ENCODE assay signal across 8 cellular contexts in genomic region chr4:4524364-4524763, GRCh38.
DNase-seq lines count a peak whose midpoint lies in the region; ATAC-seq, FAIRE-seq and TF ChIP-seq lines count a peak whose summit lies in the region.

No MANE protein-coding gene starts in this region.

- no peak for FAIRE-seq in HTR-8/SVneo (lab: Jason Lieb, UNC)

- no peak overlapping the region for H3K4me3 ChIP-seq in AG04449 (ENCODE audit: low read depth, low read length)

- peak; percentile 3 for TF ChIP-seq CTCF in AG04449 (IDR thresholded peaks at IDR 0.05; ENCODE audit: insufficient read depth, low read length, missing control alignments)

- ATAC-seq in GM19035 (IDR thresholded peaks at IDR 0.05; ENCODE audit: unreplicated experiment) = peak; percentile 97
- ATAC-seq in HG03066 (IDR thresholded peaks at IDR 0.05; ENCODE audit: low read depth, unreplicated experiment) = peak; percentile 94

- DNase-seq in AG04449 (ENCODE audit: low read depth, low spot score) (no peak), left kidney (ENCODE audit: low read depth, low spot score) (peak; percentile 55), NCI-H510A treated with DMSO at 0.1 percent for 48 hours (lab: John Stamatoyannopoulos, UW) (no peak), NCI-H748 treated with DMSO at 0.1 percent for 48 hours (lab: John Stamatoyannopoulos, UW) (no peak), HTR-8/SVneo (ENCODE audit: insufficient read length, low spot score) (no peak)
- peak; percentile 41 for DNase-seq in activated CD4-positive, alpha-beta T cell treated with anti-CD3 and anti-CD28 coated beads for 48 hours

- CTCF ChIA-PET in AG04449 (lab: Yijun Ruan, JAX) = interaction anchor here (0.9 to 2.3 kb wide), 4 partner anchors 11 to 145 kb away, joined by 3 to 15 read pairs (median 4); no protein-coding TSS in a partner anchor

- POLR2A ChIA-PET in AG04449 (lab: Yijun Ruan, JAX) = no interaction called here

Comparison
In these comparisons a context has a peak if more than half of its experiments do, and no peak if none do; other contexts are left out.
1. DNase-seq: peak in activated CD4-positive, alpha-beta T cell treated with anti-CD3 and anti-CD28 coated beads for 48 hours (single experiment) and left kidney (single experiment); none in AG04449 (single experiment), NCI-H510A treated with DMSO at 0.1 percent for 48 hours (single experiment), NCI-H748 treated with DMSO at 0.1 percent for 48 hours (single experiment) and HTR-8/SVneo (single experiment).